ENCODE assay signal across 12 cellular contexts in genomic region chr1:6180578-6181311, GRCh38. TPM values are rescaled to one million over a fixed set of nuclear protein-coding genes. Genes with fewer than 3 reads are reported as not detected.
DNase-seq lines count a peak whose midpoint lies in the region; ATAC-seq and TF ChIP-seq lines count a peak whose summit lies in the region.
"Had no signal": no experiment of that assay in that cellular context is flagged by ENCODE, and none has a peak within 500 bp of the region (broad histone marks: within the 10 kb centered on the region; RNA-seq: fewer than 3 reads in every experiment).

No MANE protein-coding gene starts in this region.

- no peak overlapping the region for H2AFZ ChIP-seq in PC-9

- peaks cover 16% of the 10 kb centered on the region for H4K20me1 ChIP-seq in PC-9 (ENCODE audit: insufficient read depth)

- H3K27me3 ChIP-seq in PC-9 (ENCODE audit: insufficient read depth, low read depth): no peaks in the 10 kb centered on the region

- H3K36me3 ChIP-seq in HEK293 (ENCODE audit: control insufficient read depth in 2 of 2, insufficient read depth in 1 of 2, low read length in 2 of 2) (peaks cover 0 to 16% of the 10 kb centered on the region in 2 experiments; a peak in 1 of 3 replicates), PC-9 (ENCODE audit: low read depth) (no peaks in the 10 kb centered on the region)

- no peak overlapping the region for H3K27ac Mint-ChIP-seq in central memory CD8-positive, alpha-beta T cell (ENCODE audit: low read depth)
- H3K27ac Mint-ChIP-seq in osteocyte (ENCODE audit: unreplicated experiment): no peak overlapping the region

- no peaks in the 10 kb centered on the region for H3K9me2 ChIP-seq in PC-9 (ENCODE audit: insufficient read depth)

- peaks cover 37% of the 10 kb centered on the region for H3K27me3 Mint-ChIP-seq in central memory CD8-positive, alpha-beta T cell
- peaks cover 51% of the 10 kb centered on the region for H3K27me3 Mint-ChIP-seq in osteocyte (ENCODE audit: unreplicated experiment)

- DNase-seq in DMS53 (lab: John Stamatoyannopoulos, UW) (peak; percentile 50), DMS53 treated with DMSO at 0.1 percent for 48 hours (lab: John Stamatoyannopoulos, UW; ENCODE audit: unreplicated experiment) (no peak), osteocyte (ENCODE audit: extremely low spot score, unreplicated experiment) (no peak), SKM-1 (lab: John Stamatoyannopoulos, UW; ENCODE audit: unreplicated experiment) (no peak), PC-9 (no peak), SKM-1 treated with dmso at 0.1 percent for 144 hours (lab: John Stamatoyannopoulos, UW; ENCODE audit: unreplicated experiment) (no peak)
- no peak for DNase-seq in central memory CD8-positive, alpha-beta T cell (ENCODE audit: low spot score in 2 of 2)
- DNase-seq: aorta, midbrain, OCI-M1 had no signal

- POLR2A ChIA-PET in HEK293 (lab: Yijun Ruan, JAX) (no interaction called here), PC-9 (lab: Charles Lee; ENCODE audit: unreplicated experiment) (no interaction called here)

- peak overlapping the region; percentile 68 for H3K4me3 Mint-ChIP-seq in central memory CD8-positive, alpha-beta T cell
- peak overlapping the region; percentile 55 for H3K4me3 Mint-ChIP-seq in osteocyte (ENCODE audit: unreplicated experiment)

- H3K27ac ChIP-seq in HEK293 (ENCODE audit: extremely low read depth, low read depth, low read length) (no peak overlapping the region), PC-9 (no peak overlapping the region)
- H3K27ac ChIP-seq: upper lobe of left lung had no signal

- CTCF ChIA-PET in HEK293 (lab: Yijun Ruan, JAX): no interaction called here
- CTCF ChIA-PET in PC-9 (lab: Charles Lee): no interaction called here

- H3K4me3 ChIP-seq in HEK293 (ENCODE audit: low read depth, low read length) (no peak overlapping the region), PC-9 (no peak overlapping the region)

- no peak overlapping the region for H3K4me2 ChIP-seq in PC-9

- peaks cover 23% of the 10 kb centered on the region for H3K4me1 Mint-ChIP-seq in central memory CD8-positive, alpha-beta T cell
- peaks cover 18% of the 10 kb centered on the region for H3K4me1 Mint-ChIP-seq in osteocyte (ENCODE audit: unreplicated experiment)

- H3K9me3 Mint-ChIP-seq in central memory CD8-positive, alpha-beta T cell: no peaks in the 10 kb centered on the region
- H3K9me3 Mint-ChIP-seq in osteocyte (ENCODE audit: unreplicated experiment): no peaks in the 10 kb centered on the region

- no TSS peak for BruUV-seq in PC-9 (replicated peaks; lab: Mats Ljungman, UMichigan)

- H3K4me1 ChIP-seq in HEK293 (ENCODE audit: control insufficient read depth, insufficient read depth, low read length): no peaks in the 10 kb centered on the region
- H3K4me1 ChIP-seq in PC-9 (replicated peaks; ENCODE audit: insufficient read depth): 0 out of 2 replicates have a peak, but pooled peaks cover 14% of the 10 kb centered on the region

- H3K36me3 Mint-ChIP-seq in central memory CD8-positive, alpha-beta T cell (ENCODE audit: insufficient read depth): peaks cover 1% of the 10 kb centered on the region
- H3K36me3 Mint-ChIP-seq in osteocyte (ENCODE audit: unreplicated experiment): peaks cover 13% of the 10 kb centered on the region

- intact Hi-C loops in PC-9 (cut with micrococcal nuclease; ENCODE audit: unreplicated experiment): loop anchor here (5.0 to 10.0 kb wide), 2 partner anchors 54 to 128 kb away; partner anchors contain the start of gene ICMT

- no peak for ATAC-seq in central memory CD8-positive, alpha-beta T cell (replicated peaks; ENCODE audit: extremely low read depth, poor library complexity, severe bottlenecking)

- peaks cover 31% of the 10 kb centered on the region; the same call in 1 of the 2 replicates for H3F3A ChIP-seq in PC-9 (ENCODE audit: insufficient read depth, low read depth)

- H3K79me2 ChIP-seq in PC-9 (ENCODE audit: low read depth): no peaks in the 10 kb centered on the region

- no peak for TF ChIP-seq CTCF in HEK293 (tag by site-specific recombination; IDR thresholded peaks at IDR 0.05)
- no peak for TF ChIP-seq CTCF in osteocyte (IDR thresholded peaks at IDR 0.05)
- TF ChIP-seq CTCF in PC-9 (conservative IDR thresholded peaks at IDR 0.05): no peak

- H3K9me3 ChIP-seq in HEK293 (ENCODE audit: control insufficient read depth, insufficient read depth, low read depth, low read length) (no peaks in the 10 kb centered on the region), PC-9 (ENCODE audit: insufficient read depth, low read depth) (no peaks in the 10 kb centered on the region)
- H3K9me3 ChIP-seq: upper lobe of left lung had no signal

TF ChIP-seq in HEK293, 187 proteins besides CTCF, POLR2A, EP300 and RAD21:
- peak; percentile 96 for TF ChIP-seq SCRT2 (tag by site-specific recombination; IDR thresholded peaks at IDR 0.05)
- peak; percentile 58; the same call in 1 of the 2 replicates for TF ChIP-seq ZBTB20 (tag by site-specific recombination; IDR thresholded peaks at IDR 0.05)
- TF ChIP-seq ZEB2 (tag by site-specific recombination; IDR thresholded peaks at IDR 0.05): 0 out of 2 replicates have a peak, but pooled peaks have one; percentile 26
- TF ChIP-seq FEZF1 (tag by site-specific recombination; IDR thresholded peaks at IDR 0.05): no peak
- TF ChIP-seq SP3 (tag by site-specific recombination; IDR thresholded peaks at IDR 0.05): no peak
- TF ChIP-seq ZNF10 (tag by site-specific recombination; IDR thresholded peaks at IDR 0.05): peak; percentile 84; the same call in 1 of the 2 replicates
- 0 out of 2 replicates have a peak, but pooled peaks have one; percentile 21 for TF ChIP-seq ZNF335 (tag by site-specific recombination; conservative IDR thresholded peaks at IDR 0.05)
- TF ChIP-seq ZNF600 (tag by site-specific recombination; IDR thresholded peaks at IDR 0.05): peak; percentile 41; the same call in 1 of the 2 replicates
- peak; percentile 24; the same call in 1 of the 2 replicates for TF ChIP-seq ZNF692 (tag by site-specific recombination; IDR thresholded peaks at IDR 0.05)
- TF ChIP-seq ZNF311 (tag by site-specific recombination; IDR thresholded peaks at IDR 0.05; ENCODE audit: borderline replicate concordance): no peak
- peak; percentile 35; the same call in 1 of the 2 replicates for TF ChIP-seq ZFHX2 (tag by site-specific recombination; conservative IDR thresholded peaks at IDR 0.05)
- TF ChIP-seq ZBTB26 (tag by site-specific recombination; optimal IDR thresholded peaks at IDR 0.05): peak; percentile 37
- peak; percentile 79 for TF ChIP-seq GLIS2 (tag by site-specific recombination; IDR thresholded peaks at IDR 0.05)
TF ChIP-seq in HEK293: peak in this region for 10.

RNA-seq across cellular contexts. Expression of gene CHD5, which starts 0.6 kb away (rescaled TPM):
- total RNA-seq in osteocyte (0.16 and 0.43 TPM in 2 replicates), PC-9 (2021) (0.50 and 0.63 TPM in 2 replicates)

RNA-seq across cellular contexts. Expression of gene RPL22, which starts 18.6 kb away (rescaled TPM):
- total RNA-seq in osteocyte (359 and 373 TPM in 2 replicates), PC-9 (2021) (408 and 447 TPM in 2 replicates)

RNA-seq across cellular contexts. Expression of gene RNF207, which starts 25.2 kb away (rescaled TPM):
- total RNA-seq in osteocyte: 12.4 TPM in 2 replicates
- total RNA-seq in PC-9 (2021): 49.3 and 53.1 TPM in 2 replicates

RNA-seq across cellular contexts. Expression of gene ICMT, which starts 55.0 kb away (rescaled TPM):
- total RNA-seq in osteocyte (74.7 and 81.1 TPM in 2 replicates), PC-9 (2021) (43.9 and 44.3 TPM in 2 replicates)
